ENCODE assay signal across 20 cellular contexts in genomic region chr11:46492540-46492939, GRCh38.
DNase-seq lines count a peak whose midpoint lies in the region; ATAC-seq and TF ChIP-seq lines count a peak whose summit lies in the region.
"Had no signal": no experiment of that assay in that cellular context is flagged by ENCODE, and none has a peak within 500 bp of the region (broad histone marks: within the 10 kb centered on the region; RNA-seq: fewer than 3 reads in every experiment).

No MANE protein-coding gene starts in this region.

- no peak overlapping the region for H3K4me3 ChIP-seq in spleen
- H3K4me3 ChIP-seq in MM.1S (ENCODE audit: low read length), result no peak overlapping the region
- H3K4me3 ChIP-seq: K562, lung had no signal

- intact Hi-C loops in CD4-positive, alpha-beta T cell (cut with DNase I, micrococcal nuclease), result loop anchor here in 1 of 2 experiments (5.0 kb wide), 1 partner anchor 125 kb away; the partner anchor contains the start of genes ATG13 and HARBI1
- intact Hi-C loops in spleen (cut with DNase I; ENCODE audit: low total_unique reads), result no loop called here

- H3K4me1 Mint-ChIP-seq in CD4-positive, alpha-beta T cell (ENCODE audit: low read depth), result peaks cover 5% of the 10 kb centered on the region

- no peaks in the 10 kb centered on the region for H3K27me3 Mint-ChIP-seq in CD4-positive, alpha-beta T cell
- H3K27me3 Mint-ChIP-seq: naive thymus-derived CD8-positive, alpha-beta T cell had no signal

- POLR2A ChIA-PET in CD4-positive, alpha-beta T cell (lab: Charles Lee), result no interaction called here

- H3K36me3 ChIP-seq in spleen (peaks cover 0 to 74% (median 14%) of the 10 kb centered on the region in 6 donors), MM.1S (replicated peaks; ENCODE audit: insufficient read depth, low read length) (no peaks in the 10 kb centered on the region)

- H3K79me2 ChIP-seq in MM.1S (ENCODE audit: low read length), result no peaks in the 10 kb centered on the region

- peaks cover 72% of the 10 kb centered on the region for H3K36me3 Mint-ChIP-seq in CD4-positive, alpha-beta T cell (ENCODE audit: low read depth)

- no peak for TF ChIP-seq POLR2A in spleen (IDR thresholded peaks at IDR 0.05)

- no peak overlapping the region for H3K9ac ChIP-seq in MM.1S (ENCODE audit: low read length)

- H3K9me3 ChIP-seq in CD4-positive, alpha-beta T cell (ENCODE audit: control insufficient read depth, low read length), result no peaks in the 10 kb centered on the region
- H3K9me3 ChIP-seq in spleen, result no peaks in the 10 kb centered on the region
- H3K9me3 ChIP-seq in MM.1S (replicated peaks; ENCODE audit: insufficient read depth, low read length), result no peaks in the 10 kb centered on the region

- TF ChIP-seq CTCF in CD4-positive, alpha-beta T cell (IDR thresholded peaks at IDR 0.05), result no peak
- TF ChIP-seq CTCF in spleen (IDR thresholded peaks at IDR 0.05 in 8 of 11, conservative IDR thresholded peaks at IDR 0.05 in 3 of 11) (no peak), MM.1S (IDR thresholded peaks at IDR 0.05; ENCODE audit: low read length) (no peak)

- H3K4me1 ChIP-seq in spleen (peaks cover 0 to 64% (median 29%) of the 10 kb centered on the region in 6 donors), MM.1S (ENCODE audit: low read length) (no peaks in the 10 kb centered on the region)

- no peak for DNase-seq in CD4-positive, alpha-beta T cell
- DNase-seq in caudate nucleus (lab: John Stamatoyannopoulos, UW) (no peak), left kidney (ENCODE audit: low read depth, low spot score) (peak; percentile 53), spleen (no peak), SHP77 treated with DMSO at 0.1 percent for 48 hours (lab: John Stamatoyannopoulos, UW) (no peak), occipital lobe (lab: John Stamatoyannopoulos, UW) (no peak), LoVo (ENCODE audit: low spot score) (no peak), MM.1S (no peak)
- DNase-seq: activated CD4-positive, alpha-beta T cell treated with anti-CD3 and anti-CD28 coated beads, Interleukin-2, amount 50 U/mL, for 1 hour; activated CD8-positive, alpha-beta memory T cell treated with anti-CD3 and anti-CD28 coated beads, Interleukin-2, amount 50 U/mL, for 4 hours; amniotic stem cell; central memory CD4-positive, alpha-beta T cell; COR-L47; EL; naive thymus-derived CD8-positive, alpha-beta T cell; NCI-H2029; posterior cingulate gyrus had no signal

- H3K27me3 ChIP-seq in CD4-positive, alpha-beta T cell (ENCODE audit: control insufficient read depth, insufficient read depth, low read length), result no peaks in the 10 kb centered on the region
- no peaks in the 10 kb centered on the region for H3K27me3 ChIP-seq in spleen (replicated peaks in 1 of 7)
- H3K27me3 ChIP-seq in MM.1S (replicated peaks; ENCODE audit: insufficient read depth, low read length), result no peaks in the 10 kb centered on the region

- peak overlapping the region; percentile 60 for H3K27ac Mint-ChIP-seq in CD4-positive, alpha-beta T cell

- H3K9me3 Mint-ChIP-seq in CD4-positive, alpha-beta T cell, result no peaks in the 10 kb centered on the region
- H3K9me3 Mint-ChIP-seq: naive thymus-derived CD8-positive, alpha-beta T cell had no signal

- WGBS in spleen, 5 donors, result 72 to 92% (median 83%) methylated on average over 11 of the region's 11 CpGs

- CTCF ChIA-PET in CD4-positive, alpha-beta T cell (lab: Charles Lee), result no interaction called here

- no peak overlapping the region for H3K27ac ChIP-seq in CD4-positive, alpha-beta T cell (ENCODE audit: low read depth, low read length)
- H3K27ac ChIP-seq in caudate nucleus (ENCODE audit: low read depth, low read length), result peak overlapping the region; percentile 40
- H3K27ac ChIP-seq in spleen, result peak overlapping the region in 5 of 8 donors; percentile 15 to 50 (median 41)
- H3K27ac ChIP-seq in MM.1S (ENCODE audit: low read length), result no peak overlapping the region

- no peaks in the 10 kb centered on the region for H3K9me2 ChIP-seq in MM.1S (replicated peaks; ENCODE audit: insufficient read depth, low read length)

- no peaks in the 10 kb centered on the region for H3F3A ChIP-seq in MM.1S (ENCODE audit: insufficient read depth, low read length)

- H3K4me2 ChIP-seq in MM.1S (ENCODE audit: low read depth, low read length), result no peak overlapping the region

- H4K20me1 ChIP-seq in MM.1S (ENCODE audit: insufficient read depth, low read length), result no peaks in the 10 kb centered on the region

- no peak overlapping the region for H3K4me3 Mint-ChIP-seq in CD4-positive, alpha-beta T cell
- H3K4me3 Mint-ChIP-seq: naive thymus-derived CD8-positive, alpha-beta T cell had no signal

- no peak for ATAC-seq in CD4-positive, alpha-beta T cell (ENCODE audit: poor library complexity)
- ATAC-seq: esophagus mucosa; K562; naive thymus-derived CD8-positive, alpha-beta T cell had no signal

- no peak overlapping the region for H2AFZ ChIP-seq in MM.1S (ENCODE audit: low read length)

Comparison
In these comparisons a context has a peak if more than half of its experiments do, and no peak if none do; other contexts are left out.
1. H3K27ac ChIP-seq: peak in caudate nucleus (single experiment) and spleen (5 of 8); none in CD4-positive, alpha-beta T cell (single experiment) and MM.1S (single experiment).